In the genomic region with DNA sequence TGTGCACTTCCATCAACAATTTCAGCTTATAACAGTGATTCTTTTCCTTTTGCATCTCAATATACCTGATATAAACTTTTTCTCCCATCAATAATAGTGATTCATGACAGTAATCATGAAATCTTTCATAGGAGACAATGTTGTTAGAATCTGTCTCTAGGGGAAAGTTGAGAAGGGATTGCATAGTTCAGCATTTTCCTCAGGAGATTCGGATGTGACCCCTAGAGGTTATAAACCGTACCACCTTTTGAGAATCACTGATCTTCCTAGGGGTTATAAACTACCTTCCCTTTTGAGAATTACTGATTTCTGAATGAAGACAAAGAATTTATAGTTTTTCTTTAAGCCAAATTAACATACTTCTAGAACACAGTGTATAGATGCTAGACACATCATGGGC, we compare ENCODE assay signal across 1 cellular context.
TF ChIP-seq lines count a peak whose summit lies in the region.

No MANE protein-coding gene starts in this region.

TF ChIP-seq in GM23338, 12 proteins besides CTCF, POLR2A, EP300 and RAD21 (continued from another document):
- TF ChIP-seq, protein P1, sequence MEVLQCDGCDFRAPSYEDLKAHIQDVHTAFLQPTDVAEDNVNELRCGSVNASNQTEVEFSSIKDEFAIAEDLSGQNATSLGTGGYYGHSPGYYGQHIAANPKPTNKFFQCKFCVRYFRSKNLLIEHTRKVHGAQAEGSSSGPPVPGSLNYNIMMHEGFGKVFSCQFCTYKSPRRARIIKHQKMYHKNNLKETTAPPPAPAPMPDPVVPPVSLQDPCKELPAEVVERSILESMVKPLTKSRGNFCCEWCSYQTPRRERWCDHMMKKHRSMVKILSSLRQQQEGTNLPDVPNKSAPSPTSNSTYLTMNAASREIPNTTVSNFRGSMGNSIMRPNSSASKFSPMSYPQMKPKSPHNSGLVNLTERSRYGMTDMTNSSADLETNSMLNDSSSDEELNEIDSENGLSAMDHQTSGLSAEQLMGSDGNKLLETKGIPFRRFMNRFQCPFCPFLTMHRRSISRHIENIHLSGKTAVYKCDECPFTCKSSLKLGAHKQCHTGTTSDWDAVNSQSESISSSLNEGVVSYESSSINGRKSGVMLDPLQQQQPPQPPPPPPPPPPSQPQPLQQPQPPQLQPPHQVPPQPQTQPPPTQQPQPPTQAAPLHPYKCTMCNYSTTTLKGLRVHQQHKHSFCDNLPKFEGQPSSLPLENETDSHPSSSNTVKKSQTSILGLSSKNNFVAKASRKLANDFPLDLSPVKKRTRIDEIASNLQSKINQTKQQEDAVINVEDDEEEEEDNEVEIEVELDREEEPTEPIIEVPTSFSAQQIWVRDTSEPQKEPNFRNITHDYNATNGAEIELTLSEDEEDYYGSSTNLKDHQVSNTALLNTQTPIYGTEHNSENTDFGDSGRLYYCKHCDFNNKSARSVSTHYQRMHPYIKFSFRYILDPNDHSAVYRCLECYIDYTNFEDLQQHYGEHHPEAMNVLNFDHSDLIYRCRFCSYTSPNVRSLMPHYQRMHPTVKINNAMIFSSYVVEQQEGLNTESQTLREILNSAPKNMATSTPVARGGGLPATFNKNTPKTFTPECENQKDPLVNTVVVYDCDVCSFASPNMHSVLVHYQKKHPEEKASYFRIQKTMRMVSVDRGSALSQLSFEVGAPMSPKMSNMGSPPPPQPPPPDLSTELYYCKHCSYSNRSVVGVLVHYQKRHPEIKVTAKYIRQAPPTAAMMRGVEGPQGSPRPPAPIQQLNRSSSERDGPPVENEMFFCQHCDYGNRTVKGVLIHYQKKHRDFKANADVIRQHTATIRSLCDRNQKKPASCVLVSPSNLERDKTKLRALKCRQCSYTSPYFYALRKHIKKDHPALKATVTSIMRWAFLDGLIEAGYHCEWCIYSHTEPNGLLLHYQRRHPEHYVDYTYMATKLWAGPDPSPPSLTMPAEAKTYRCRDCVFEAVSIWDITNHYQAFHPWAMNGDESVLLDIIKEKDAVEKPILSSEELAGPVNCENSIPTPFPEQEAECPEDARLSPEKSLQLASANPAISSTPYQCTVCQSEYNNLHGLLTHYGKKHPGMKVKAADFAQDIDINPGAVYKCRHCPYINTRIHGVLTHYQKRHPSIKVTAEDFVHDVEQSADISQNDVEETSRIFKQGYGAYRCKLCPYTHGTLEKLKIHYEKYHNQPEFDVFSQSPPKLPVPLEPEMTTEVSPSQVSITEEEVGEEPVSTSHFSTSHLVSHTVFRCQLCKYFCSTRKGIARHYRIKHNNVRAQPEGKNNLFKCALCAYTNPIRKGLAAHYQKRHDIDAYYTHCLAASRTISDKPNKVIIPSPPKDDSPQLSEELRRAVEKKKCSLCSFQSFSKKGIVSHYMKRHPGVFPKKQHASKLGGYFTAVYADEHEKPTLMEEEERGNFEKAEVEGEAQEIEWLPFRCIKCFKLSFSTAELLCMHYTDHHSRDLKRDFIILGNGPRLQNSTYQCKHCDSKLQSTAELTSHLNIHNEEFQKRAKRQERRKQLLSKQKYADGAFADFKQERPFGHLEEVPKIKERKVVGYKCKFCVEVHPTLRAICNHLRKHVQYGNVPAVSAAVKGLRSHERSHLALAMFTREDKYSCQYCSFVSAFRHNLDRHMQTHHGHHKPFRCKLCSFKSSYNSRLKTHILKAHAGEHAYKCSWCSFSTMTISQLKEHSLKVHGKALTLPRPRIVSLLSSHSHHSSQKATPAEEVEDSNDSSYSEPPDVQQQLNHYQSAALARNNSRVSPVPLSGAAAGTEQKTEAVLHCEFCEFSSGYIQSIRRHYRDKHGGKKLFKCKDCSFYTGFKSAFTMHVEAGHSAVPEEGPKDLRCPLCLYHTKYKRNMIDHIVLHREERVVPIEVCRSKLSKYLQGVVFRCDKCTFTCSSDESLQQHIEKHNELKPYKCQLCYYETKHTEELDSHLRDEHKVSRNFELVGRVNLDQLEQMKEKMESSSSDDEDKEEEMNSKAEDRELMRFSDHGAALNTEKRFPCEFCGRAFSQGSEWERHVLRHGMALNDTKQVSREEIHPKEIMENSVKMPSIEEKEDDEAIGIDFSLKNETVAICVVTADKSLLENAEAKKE (CRISPR knock-in tag; IDR thresholded peaks at IDR 0.05) = no peak
- TF ChIP-seq JUNB (IDR thresholded peaks at IDR 0.05; ENCODE audit: unreplicated experiment) (no peak), ZNF114 (CRISPR knock-in tag; IDR thresholded peaks at IDR 0.05) (no peak), EZH2 (IDR thresholded peaks at IDR 0.05; ENCODE audit: low read depth, unreplicated experiment) (no peak), POLR2AphosphoS5 (IDR thresholded peaks at IDR 0.05; ENCODE audit: low read depth) (no peak)
